ENCODE assay signal across 1 cellular context in the genomic region with DNA sequence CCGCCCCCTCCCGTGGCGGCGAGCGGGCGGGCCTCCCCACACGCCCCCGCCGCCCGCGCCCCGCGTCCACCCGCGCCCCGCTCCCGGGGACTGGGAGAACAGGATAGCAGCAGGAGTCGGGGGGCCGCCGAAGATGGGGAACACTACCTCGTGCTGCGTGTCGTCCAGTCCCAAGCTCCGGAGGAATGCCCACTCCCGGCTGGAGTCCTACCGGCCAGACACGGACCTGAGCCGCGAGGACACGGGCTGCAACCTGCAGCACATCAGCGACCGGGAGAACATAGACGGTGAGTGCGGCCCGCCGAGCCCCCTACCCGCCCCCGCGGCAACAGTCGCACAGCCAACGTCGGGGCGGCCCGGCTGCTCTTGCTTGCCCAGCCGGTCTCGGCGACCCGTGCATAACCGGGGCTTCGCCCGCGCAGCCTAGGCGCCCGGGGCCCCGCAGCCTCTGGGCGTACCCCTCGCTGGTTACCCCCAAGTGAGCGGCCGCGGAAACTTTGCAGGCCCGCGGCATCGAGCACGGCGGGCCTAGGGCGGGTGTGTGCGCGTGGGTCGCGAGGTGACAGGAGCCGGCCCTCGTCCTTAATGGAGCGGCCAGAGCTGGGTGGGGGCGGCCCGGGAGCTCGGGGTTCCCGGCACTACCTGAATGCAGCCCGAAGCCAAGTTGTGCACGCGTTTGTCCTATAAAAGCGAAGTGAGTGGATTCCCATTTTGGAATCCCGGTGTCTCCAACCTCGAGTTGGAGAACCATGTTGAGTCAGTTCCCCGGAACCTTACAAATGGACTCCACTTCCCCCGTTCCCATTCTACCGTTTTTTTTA.
TF ChIP-seq lines count a peak whose summit lies in the region.

No MANE protein-coding gene starts in this region.

TF ChIP-seq in endothelial cell of umbilical vein, 7 proteins besides CTCF, POLR2A, EP300 and RAD21:
- TF ChIP-seq POLR2AphosphoS5 (IDR thresholded peaks at IDR 0.05; ENCODE audit: insufficient read depth, low read depth, low read length): no peak
- no peak for TF ChIP-seq JUN (IDR thresholded peaks at IDR 0.05; ENCODE audit: borderline replicate concordance, insufficient read depth, insufficient read length, low read depth)
- TF ChIP-seq GATA2 (IDR thresholded peaks at IDR 0.05; ENCODE audit: insufficient read depth, insufficient read length, low read depth, low read length): no peak
- TF ChIP-seq, protein P1, sequence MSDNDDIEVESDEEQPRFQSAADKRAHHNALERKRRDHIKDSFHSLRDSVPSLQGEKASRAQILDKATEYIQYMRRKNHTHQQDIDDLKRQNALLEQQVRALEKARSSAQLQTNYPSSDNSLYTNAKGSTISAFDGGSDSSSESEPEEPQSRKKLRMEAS (IDR thresholded peaks at IDR 0.05; ENCODE audit: insufficient read depth, insufficient read length): no peak
- no peak for TF ChIP-seq MYC (IDR thresholded peaks at IDR 0.05; ENCODE audit: low read depth, low read length)
- no peak for TF ChIP-seq FOS (IDR thresholded peaks at IDR 0.05; ENCODE audit: borderline replicate concordance, insufficient read depth, low read length)
- no peak for TF ChIP-seq EZH2 (IDR thresholded peaks at IDR 0.05; ENCODE audit: borderline replicate concordance, low read depth, low read length, severe bottlenecking)
